ENCODE assay signal across 27 cellular contexts in genomic region chr5:11656940-11657339, GRCh38.
"Had no signal": no experiment of that assay in that cellular context is flagged by ENCODE, and none has a peak within 500 bp of the region (broad histone marks: within the 10 kb centered on the region; RNA-seq: fewer than 3 reads in every experiment).

No MANE protein-coding gene starts in this region.

- H3K9me3 ChIP-seq: adrenal gland had no signal

- H3K27me3 ChIP-seq: adrenal gland, cardiac muscle cell had no signal

- DNase-seq: activated B cell treated with CpG ODN at 0.5 μM for 24 hours; activated CD4-positive, alpha-beta memory T cell treated with anti-CD3 and anti-CD28 coated beads for 36 hours; activated CD4-positive, alpha-beta T cell treated with anti-CD3 and anti-CD28 coated beads for 4 hours; activated CD4-positive, alpha-beta T cell treated with anti-CD3 and anti-CD28 coated beads, Interleukin-2, amount 10 ng/mL, durations not matched to agents 24 days and 14 days; activated CD4-positive, alpha-beta T cell treated with anti-CD3 and anti-CD28 coated beads, Interleukin-2, amount 50 U/mL, for 1 hour; activated CD4-positive, alpha-beta T cell treated with anti-CD3 and anti-CD28 coated beads, Interleukin-2, amount 50 U/mL, for 4 hours; activated CD4-positive, CD25-positive, alpha-beta regulatory T cell treated with anti-CD3 and anti-CD28 coated beads, Interleukin-2, amount 50 U/mL, for 72 hours; activated CD8-positive, alpha-beta memory T cell treated with anti-CD3 and anti-CD28 coated beads, Interleukin-2, amount 50 U/mL, for 4 hours; activated CD8-positive, alpha-beta T cell treated with anti-CD3 and anti-CD28 coated beads for 36 hours; activated effector memory CD4-positive, alpha-beta T cell treated with anti-CD3 and anti-CD28 coated beads, Interleukin-2, amount 50 U/mL, for 16 hours; activated gamma-delta T cell treated with Interleukin-2 at 50 U/mL for 16 hours; activated naive CD4-positive, alpha-beta T cell; activated naive CD4-positive, alpha-beta T cell treated with anti-CD3 and anti-CD28 coated beads for 36 hours; activated naive CD4-positive, alpha-beta T cell treated with anti-CD3 and anti-CD28 coated beads, Interleukin-2, amount 50 U/mL, for 16 hours; activated naive CD8-positive, alpha-beta T cell treated with anti-CD3 and anti-CD28 coated beads for 36 hours; activated T-cell treated with anti-CD3 and anti-CD28 coated beads for 4 hours; activated T-cell treated with anti-CD3 and anti-CD28 coated beads, Interleukin-2, amount 50 U/mL, for 1 hour; activated T-cell treated with anti-CD3 and anti-CD28 coated beads, Interleukin-2, amount 50 U/mL, for 4 hours; activated T-cell treated with anti-CD3 and anti-CD28 coated beads, Interleukin-2, amount 50 U/mL, for 72 hours; adrenal gland; amniotic stem cell; aorta; T-helper 2 cell; T-helper 9 cell had no signal

- H3K36me3 ChIP-seq: adrenal gland, cardiac muscle cell had no signal

- ATAC-seq: activated CD8-positive, alpha-beta T cell treated with anti-CD3 and anti-CD28 coated beads for 36 hours; activated naive CD4-positive, alpha-beta T cell treated with anti-CD3 and anti-CD28 coated beads, Interleukin-2, amount 50 U/mL, for 72 hours; activated T-cell treated with anti-CD3 and anti-CD28 coated beads, Interleukin-2, amount 50 U/mL, for 4 hours; activated T-cell treated with anti-CD3 and anti-CD28 coated beads, Interleukin-2, amount 50 U/mL, for 72 hours; activated T-helper 17 cell treated with anti-CD3 and anti-CD28 coated beads, Interleukin-2, amount 50 U/mL, for 72 hours had no signal

- H3K4me3 ChIP-seq: adrenal gland, cardiac muscle cell had no signal

- H3K4me1 ChIP-seq: adrenal gland had no signal
